Comparison of ENCODE assay signal across 34 cellular contexts in the genomic region with DNA sequence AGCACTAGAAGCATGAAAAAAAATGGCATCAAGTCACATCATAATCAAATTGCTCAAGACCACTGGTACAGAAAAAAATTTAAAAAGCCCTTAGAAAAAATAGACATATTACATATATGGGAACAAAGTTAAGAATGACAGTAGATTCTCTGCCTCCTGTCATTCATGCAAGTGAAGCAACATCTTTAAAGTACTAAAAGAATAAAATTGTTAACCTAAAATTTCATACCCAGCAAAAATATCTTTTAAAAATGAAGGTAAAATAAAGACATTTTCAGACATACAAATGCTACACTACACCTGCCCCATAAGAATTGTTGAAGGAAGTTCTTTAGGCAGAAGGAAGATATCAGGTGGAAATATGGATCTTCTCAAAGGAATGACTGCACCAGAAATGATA.
"Had no signal": no experiment of that assay in that cellular context is flagged by ENCODE, and none has a peak within 500 bp of the region (broad histone marks: within the 10 kb centered on the region; RNA-seq: fewer than 3 reads in every experiment).

No MANE protein-coding gene starts in this region.

- DNase-seq: Karpas-422, Kasumi-1, MG63, MM.1S, MV-4-11, NCI-H1048, NCI-H1092, NCI-H1092 treated with DMSO at 0.1 percent for 48 hours, NCI-H1105, NCI-H1105 treated with DMSO at 0.1 percent for 48 hours, NCI-H1417, NCI-H1417 treated with DMSO at 0.1 percent for 48 hours, NCI-H1436, NCI-H1436 treated with DMSO at 0.1 percent for 48 hours, NCI-H146, NCI-H1694, NCI-H1694 treated with DMSO at 0.1 percent for 48 hours, NCI-H187, NCI-H187 treated with DMSO at 0.1 percent for 48 hours, NCI-H1930, NCI-H2029, NCI-H2029 treated with DMSO at 0.1 percent for 48 hours, NCI-H2081, NCI-H2081 treated with DMSO at 0.1 percent for 48 hours, NCI-H2107, NCI-H2171, NCI-H2171 treated with DMSO at 0.1 percent for 48 hours, NCI-H2227 treated with DMSO at 0.1 percent for 48 hours, NCI-H226, NCI-H345, NCI-H446, NCI-H446 treated with DMSO at 0.1 percent for 48 hours, NCI-H510A, NCI-H510A treated with DMSO at 0.1 percent for 48 hours had no signal

- H3K4me3 ChIP-seq: MG63 had no signal

- H3K27me3 ChIP-seq: MG63 had no signal
